ENCODE assay signal across 22 cellular contexts in the genomic region with DNA sequence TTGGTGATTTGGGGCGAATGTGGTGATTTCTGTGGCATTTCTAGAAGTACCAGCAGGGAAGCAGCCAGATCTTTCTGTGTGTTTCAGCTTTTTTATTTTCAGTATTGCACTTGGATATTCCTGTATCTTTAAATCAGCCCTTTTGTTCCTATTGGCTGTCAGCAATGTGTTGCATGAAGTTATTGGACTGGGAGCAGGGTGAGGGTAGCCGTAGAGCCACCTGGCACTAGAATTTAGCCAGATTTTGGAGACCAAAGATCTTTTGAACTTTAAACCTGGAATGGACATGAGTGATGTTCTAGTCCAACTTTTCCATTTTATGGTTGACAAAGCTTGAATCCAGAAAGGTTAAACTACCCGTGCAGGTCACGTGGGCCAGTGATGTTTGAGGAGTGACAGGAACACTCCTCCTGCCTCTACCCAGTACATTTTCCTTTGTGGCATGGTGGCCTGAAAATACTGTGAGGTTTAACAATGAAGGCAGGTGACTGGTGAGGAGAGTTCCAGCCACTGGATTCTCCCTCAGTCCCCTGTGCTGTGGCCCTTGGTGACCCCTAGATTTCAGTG.
A peak's percentile ranks its signal among the peaks of the same experiment; 100 is the strongest.
DNase-seq lines count a peak whose midpoint lies in the region; ATAC-seq, FAIRE-seq and TF ChIP-seq lines count a peak whose summit lies in the region.
"Had no signal": no experiment of that assay in that cellular context is flagged by ENCODE, and none has a peak within 500 bp of the region (broad histone marks: within the 10 kb centered on the region; RNA-seq: fewer than 3 reads in every experiment).

No MANE protein-coding gene starts in this region.

- DNase-seq in activated CD8-positive, alpha-beta memory T cell treated with anti-CD3 and anti-CD28 coated beads for 24 hours, result peak; percentile 4
- no peak for DNase-seq in activated CD8-positive, alpha-beta memory T cell treated with anti-CD3 and anti-CD28 coated beads, Interleukin-2, amount 50 U/mL, for 4 hours
- DNase-seq in GM12892 (ENCODE audit: insufficient read length) (no peak), left lobe of liver (ENCODE audit: low spot score) (peak; percentile 60), NCI-H2107 (lab: John Stamatoyannopoulos, UW) (no peak), cerebellar cortex (ENCODE audit: low spot score) (no peak)
- DNase-seq: AML-193; Caco-2; Calu3; CD4-positive, alpha-beta T cell; DMS79 treated with DMSO at 0.1 percent for 48 hours; GF-D8 had no signal

- H3K27ac ChIP-seq in VCaP, result peak overlapping the region; percentile 1; the same call in 1 of the 2 replicates
- H3K27ac ChIP-seq: 22Rv1; A549; BLaER1 treated with 17β-estradiol and CSF1 and Interleukin-3, amounts not matched to agents 10 nM and 100 nM; C4-2B had no signal

- peak; percentile 21 for FAIRE-seq in GM12892 (lab: Jason Lieb, UNC)
- FAIRE-seq: A549, G401.6, GM12891, GM18507 had no signal

- ATAC-seq in left lobe of liver, result peak; percentile 80
- no peak for ATAC-seq in HG02798 (IDR thresholded peaks at IDR 0.05; ENCODE audit: poor library complexity, unreplicated experiment)
- ATAC-seq: A549; CD8-positive, alpha-beta T cell had no signal

- TF ChIP-seq POLR2A in GM12892 (IDR thresholded peaks at IDR 0.05; ENCODE audit: low read depth, low read length), result no peak

- TF ChIP-seq CTCF in VCaP (conservative IDR thresholded peaks at IDR 0.05), result no peak

Comparison
In these comparisons a context has a peak if more than half of its experiments do, and no peak if none do; other contexts are left out.
1. DNase-seq: peak in activated CD8-positive, alpha-beta memory T cell treated with anti-CD3 and anti-CD28 coated beads for 24 hours (single experiment) and left lobe of liver (single experiment); none in activated CD8-positive, alpha-beta memory T cell treated with anti-CD3 and anti-CD28 coated beads, Interleukin-2, amount 50 U/mL, for 4 hours (single experiment), GM12892 (single experiment), NCI-H2107 (single experiment) and cerebellar cortex (single experiment).